In genomic region chr2:47003641-47004427, GRCh38 we compare ENCODE assay signal across 11 cellular contexts.
DNase-seq lines count a peak whose midpoint lies in the region; ATAC-seq and TF ChIP-seq lines count a peak whose summit lies in the region.
"Had no signal": no experiment of that assay in that cellular context is flagged by ENCODE, and none has a peak within 500 bp of the region (broad histone marks: within the 10 kb centered on the region; RNA-seq: fewer than 3 reads in every experiment).

No MANE protein-coding gene starts in this region.

- no peak for ATAC-seq in HG03135 (IDR thresholded peaks at IDR 0.05; ENCODE audit: unreplicated experiment)
- ATAC-seq: Panc1 had no signal

- TF ChIP-seq CTCF in RWPE1 (conservative IDR thresholded peaks at IDR 0.05; ENCODE audit: low read depth) (no peak), fibroblast of villous mesenchyme (IDR thresholded peaks at IDR 0.05; ENCODE audit: insufficient read depth, low read depth, low read length) (no peak)

- CTCF ChIA-PET in RWPE1 (lab: Yijun Ruan, JAX) = interaction anchor here (0.6 to 1.0 kb wide), 3 partner anchors 10 to 1040 kb away, joined by 3 to 5 read pairs (median 4); no protein-coding TSS in a partner anchor

- peak overlapping the region; percentile 68 for H3K27ac ChIP-seq in RWPE1
- peak overlapping the region; percentile 92 for H3K27ac ChIP-seq in substantia nigra (ENCODE audit: low read depth, low read length, poor library complexity, severe bottlenecking)

- H3K4me3 ChIP-seq in fibroblast of villous mesenchyme (ENCODE audit: low read depth, low read length) = no peak overlapping the region

- POLR2A ChIA-PET in RWPE1 (lab: Yijun Ruan, JAX; ENCODE audit: low non-redundant PET) = no interaction called here

- peak; percentile 44 for DNase-seq in GM03348 (ENCODE audit: low spot score)
- no peak for DNase-seq in RWPE1 (ENCODE audit: low spot score)
- DNase-seq in fibroblast of villous mesenchyme (ENCODE audit: low read depth) = peak; percentile 26
- DNase-seq in substantia nigra (lab: John Stamatoyannopoulos, UW) = peak in 2 of 49 donors; percentile 25 to 46
- no peak for DNase-seq in OCI-M2 (lab: John Stamatoyannopoulos, UW; ENCODE audit: unreplicated experiment)
- DNase-seq in UCSD-AML1 (lab: John Stamatoyannopoulos, UW; ENCODE audit: unreplicated experiment) = no peak
- DNase-seq: GDM1; NCI-H2107; stimulated activated naive CD4-positive, alpha-beta T cell had no signal

Comparison
In these comparisons a context has a peak if more than half of its experiments do, and no peak if none do; other contexts are left out.
1. DNase-seq: peak in GM03348 (single experiment) and fibroblast of villous mesenchyme (single experiment); none in RWPE1 (single experiment), OCI-M2 (single experiment) and UCSD-AML1 (single experiment).